ENCODE assay signal across 8 cellular contexts in the genomic region with DNA sequence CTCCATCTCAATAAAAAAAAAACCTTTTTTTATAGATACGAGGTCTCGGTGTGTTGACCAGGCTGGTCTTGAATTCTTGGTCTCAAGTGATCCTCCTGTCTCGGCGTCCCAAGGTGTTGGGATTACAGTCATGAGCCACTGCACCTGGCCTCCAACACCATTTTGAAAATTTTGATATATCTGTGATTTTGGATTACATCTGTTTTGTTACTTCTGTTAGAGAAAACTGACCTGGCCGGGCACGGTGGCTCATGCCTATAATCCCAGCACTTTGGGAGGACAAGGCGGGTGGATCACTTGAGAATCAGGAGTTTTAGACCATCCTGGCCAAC.
"Had no signal": no experiment of that assay in that cellular context is flagged by ENCODE, and none has a peak within 500 bp of the region (broad histone marks: within the 10 kb centered on the region; RNA-seq: fewer than 3 reads in every experiment).

No MANE protein-coding gene starts in this region.

- H3K36me3 ChIP-seq: lower lobe of right lung, neutrophil, prostate gland had no signal

- H3K36me3 Mint-ChIP-seq: T-cell had no signal

- H3K4me3 ChIP-seq: lower lobe of right lung, prostate gland had no signal

- H3K9me3 Mint-ChIP-seq: activated naive CD8-positive, alpha-beta T cell treated with anti-CD3 and anti-CD28 coated beads, Interleukin-2, amount 50 U/mL, for 24 hours; naive thymus-derived CD4-positive, alpha-beta T cell; T-cell had no signal

- H3K27ac ChIP-seq: neutrophil, prostate gland had no signal

- H3K9me3 ChIP-seq: lower lobe of right lung, neutrophil, prostate gland had no signal

- ATAC-seq: T-cell had no signal

- H3K4me3 Mint-ChIP-seq: activated naive CD8-positive, alpha-beta T cell treated with anti-CD3 and anti-CD28 coated beads, Interleukin-2, amount 50 U/mL, for 24 hours had no signal

- DNase-seq: activated CD4-positive, alpha-beta T cell treated with anti-CD3 and anti-CD28 coated beads for 4 hours; activated CD8-positive, alpha-beta memory T cell treated with anti-CD3 and anti-CD28 coated beads for 24 hours; lower lobe of right lung; T-cell had no signal
